In genomic region chr10:13439771-13440708, GRCh38 we compare ENCODE assay signal across 1 cellular context.
A peak's percentile ranks its signal among the peaks of the same experiment; 100 is the strongest.
TF ChIP-seq lines count a peak whose summit lies in the region.

No MANE protein-coding gene starts in this region.

TF ChIP-seq in HEK293, 187 proteins besides CTCF, POLR2A, EP300 and RAD21 (continued from another document):
- TF ChIP-seq PRDM10 (tag by site-specific recombination; IDR thresholded peaks at IDR 0.05) = peak; percentile 20; the same call in 1 of the 2 replicates
- peak; percentile 79 for TF ChIP-seq GLIS2 (tag by site-specific recombination; IDR thresholded peaks at IDR 0.05)
- TF ChIP-seq ZXDB (tag by site-specific recombination; IDR thresholded peaks at IDR 0.05) = peak; percentile 37; the same call in 1 of the 2 replicates
- peak; percentile 51; the same call in 1 of the 2 replicates for TF ChIP-seq ZNF2 (tag by site-specific recombination; IDR thresholded peaks at IDR 0.05)
- 0 out of 2 replicates have a peak, but pooled peaks have one; percentile 13 for TF ChIP-seq ZNF10 (tag by site-specific recombination; IDR thresholded peaks at IDR 0.05)
- no peak for TF ChIP-seq ZNF514 (tag by site-specific recombination; IDR thresholded peaks at IDR 0.05)
- TF ChIP-seq ZBTB26 (tag by site-specific recombination; optimal IDR thresholded peaks at IDR 0.05) = peak; percentile 51
- TF ChIP-seq ZNF76 (tag by site-specific recombination; IDR thresholded peaks at IDR 0.05; ENCODE audit: borderline replicate concordance, low read depth) = peak; percentile 71; the same call in 1 of the 2 replicates
- no peak for TF ChIP-seq ZNF624 (tag by site-specific recombination; IDR thresholded peaks at IDR 0.05)
- TF ChIP-seq ZNF658 (tag by site-specific recombination; IDR thresholded peaks at IDR 0.05) = no peak
- TF ChIP-seq SCRT2 (tag by site-specific recombination; IDR thresholded peaks at IDR 0.05) = peak; percentile 47; the same call in 1 of the 2 replicates
TF ChIP-seq in HEK293: peak in this region for 24.
